In the genomic region with DNA sequence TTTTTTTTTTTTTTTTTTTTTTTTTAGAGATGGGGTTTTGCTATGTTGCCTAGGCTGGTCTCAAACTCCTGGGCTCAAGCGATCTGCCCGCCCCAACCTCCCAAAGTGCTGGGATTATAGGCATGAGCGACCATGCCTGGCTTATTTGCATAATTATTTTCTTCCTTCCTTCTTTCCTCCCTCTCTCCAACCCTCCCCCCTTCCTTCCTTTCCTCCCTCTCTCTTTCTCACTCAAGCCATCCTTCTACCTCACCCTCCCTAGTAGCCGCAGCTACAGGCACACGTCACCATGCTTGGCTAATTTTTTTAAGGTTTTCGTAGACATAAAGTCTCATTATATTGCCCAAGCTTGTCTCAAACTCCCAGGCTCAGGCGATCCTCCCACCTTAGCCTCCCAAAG, we compare ENCODE assay signal across 26 cellular contexts.
DNase-seq lines count a peak whose midpoint lies in the region; ATAC-seq and TF ChIP-seq lines count a peak whose summit lies in the region.
"Had no signal": no experiment of that assay in that cellular context is flagged by ENCODE, and none has a peak within 500 bp of the region (broad histone marks: within the 10 kb centered on the region; RNA-seq: fewer than 3 reads in every experiment).

No MANE protein-coding gene starts in this region.

- H3K79me2 ChIP-seq in MM.1S (ENCODE audit: low read length), result no peaks in the 10 kb centered on the region
- H3K79me2 ChIP-seq: hepatocyte had no signal

- no peaks in the 10 kb centered on the region for H3K27me3 Mint-ChIP-seq in stimulated activated naive CD8-positive, alpha-beta T cell treated with anti-CD3 and anti-CD28 coated beads, Interleukin-15, Interleukin-2, amounts not matched to agents 100 ng/mL and 50 ng/mL, for 24 hours
- H3K27me3 Mint-ChIP-seq in stimulated activated naive CD8-positive, alpha-beta T cell treated with anti-CD3 and anti-CD28 coated beads, Interleukin-15, amount 100 ng/mL, for 72 hours, result no peaks in the 10 kb centered on the region
- no peaks in the 10 kb centered on the region for H3K27me3 Mint-ChIP-seq in central memory CD8-positive, alpha-beta T cell

- H3K4me2 ChIP-seq in MM.1S (ENCODE audit: low read depth, low read length), result no peak overlapping the region
- H3K4me2 ChIP-seq: A549, hepatocyte had no signal

- H3K27me3 ChIP-seq in MM.1S (replicated peaks; ENCODE audit: insufficient read depth, low read length), result no peaks in the 10 kb centered on the region
- H3K27me3 ChIP-seq in effector memory CD4-positive, alpha-beta T cell (replicated peaks; ENCODE audit: control insufficient read depth, insufficient read depth, low read length, poor library complexity, severe bottlenecking), result no peaks in the 10 kb centered on the region
- H3K27me3 ChIP-seq: gastrocnemius medialis, hepatocyte, left lung, thyroid gland, vagina had no signal

- TF ChIP-seq CTCF in MM.1S (IDR thresholded peaks at IDR 0.05; ENCODE audit: low read length), result no peak

- H3F3A ChIP-seq in MM.1S (ENCODE audit: insufficient read depth, low read length), result no peaks in the 10 kb centered on the region

- peaks cover 17% of the 10 kb centered on the region for H3K36me3 Mint-ChIP-seq in stimulated activated naive CD8-positive, alpha-beta T cell treated with anti-CD3 and anti-CD28 coated beads, Interleukin-15, Interleukin-2, amounts not matched to agents 100 ng/mL and 50 ng/mL, for 24 hours (ENCODE audit: low read depth)
- H3K36me3 Mint-ChIP-seq in central memory CD8-positive, alpha-beta T cell (ENCODE audit: insufficient read depth), result peaks cover 18% of the 10 kb centered on the region

- H3K9ac ChIP-seq in MM.1S (ENCODE audit: low read length), result no peak overlapping the region

- H3K4me3 ChIP-seq in MM.1S (ENCODE audit: low read length), result no peak overlapping the region
- no peak overlapping the region for H3K4me3 ChIP-seq in effector memory CD4-positive, alpha-beta T cell (ENCODE audit: insufficient read depth, low read depth, low read length, poor library complexity, severe bottlenecking)
- H3K4me3 ChIP-seq: A549, gastrocnemius medialis, hepatocyte, left lung, thyroid gland, vagina had no signal

- no peaks in the 10 kb centered on the region for H3K9me2 ChIP-seq in MM.1S (replicated peaks; ENCODE audit: insufficient read depth, low read length)

- H3K27ac ChIP-seq in MM.1S (ENCODE audit: low read length) (no peak overlapping the region), caudate nucleus (ENCODE audit: low read depth, low read length) (no peak overlapping the region)
- H3K27ac ChIP-seq in effector memory CD4-positive, alpha-beta T cell (ENCODE audit: insufficient read depth, low read length, poor library complexity, severe bottlenecking), result no peak overlapping the region
- H3K27ac ChIP-seq: A549, gastrocnemius medialis, hepatocyte, left lung, vagina had no signal

- no peaks in the 10 kb centered on the region for H3K9me3 Mint-ChIP-seq in stimulated activated naive CD8-positive, alpha-beta T cell treated with anti-CD3 and anti-CD28 coated beads, Interleukin-15, Interleukin-2, amounts not matched to agents 100 ng/mL and 50 ng/mL, for 24 hours
- no peaks in the 10 kb centered on the region for H3K9me3 Mint-ChIP-seq in stimulated activated naive CD8-positive, alpha-beta T cell treated with anti-CD3 and anti-CD28 coated beads, Interleukin-15, amount 100 ng/mL, for 72 hours
- no peaks in the 10 kb centered on the region for H3K9me3 Mint-ChIP-seq in central memory CD8-positive, alpha-beta T cell
- H3K9me3 Mint-ChIP-seq: activated T-cell treated with anti-CD3 and anti-CD28 coated beads, Interleukin-2, amount 50 U/mL, for 4 hours had no signal

- no peaks in the 10 kb centered on the region for H3K9me3 ChIP-seq in MM.1S (replicated peaks; ENCODE audit: insufficient read depth, low read length)
- H3K9me3 ChIP-seq in effector memory CD4-positive, alpha-beta T cell (ENCODE audit: control insufficient read depth, low read length), result no peaks in the 10 kb centered on the region
- H3K9me3 ChIP-seq: A549, gastrocnemius medialis, left lung, thyroid gland, vagina had no signal

- ATAC-seq in stimulated activated naive CD8-positive, alpha-beta T cell treated with anti-CD3 and anti-CD28 coated beads, Interleukin-15, amount 100 ng/mL, for 72 hours, result no peak
- ATAC-seq in central memory CD8-positive, alpha-beta T cell (replicated peaks; ENCODE audit: extremely low read depth, poor library complexity, severe bottlenecking), result no peak
- no peak for ATAC-seq in GM19467 (IDR thresholded peaks at IDR 0.05; ENCODE audit: unreplicated experiment)
- ATAC-seq: A549; activated T-cell treated with anti-CD3 and anti-CD28 coated beads, Interleukin-2, amount 50 U/mL, for 4 hours; gastrocnemius medialis; left lung; stimulated activated naive CD8-positive, alpha-beta T cell treated with anti-CD3 and anti-CD28 coated beads, Interleukin-15, Interleukin-2, amounts not matched to agents 100 U/mL and 50 U/mL, for 24 hours had no signal

- peak overlapping the region; percentile 37 for H3K27ac Mint-ChIP-seq in stimulated activated naive CD8-positive, alpha-beta T cell treated with anti-CD3 and anti-CD28 coated beads, Interleukin-15, Interleukin-2, amounts not matched to agents 100 ng/mL and 50 ng/mL, for 24 hours
- H3K27ac Mint-ChIP-seq in stimulated activated naive CD8-positive, alpha-beta T cell treated with anti-CD3 and anti-CD28 coated beads, Interleukin-15, amount 100 ng/mL, for 72 hours, result peak overlapping the region in 1 of 2 donors; percentile 48
- peak overlapping the region; percentile 6 for H3K27ac Mint-ChIP-seq in central memory CD8-positive, alpha-beta T cell (ENCODE audit: low read depth)

- DNase-seq in stimulated activated naive CD8-positive, alpha-beta T cell treated with anti-CD3 and anti-CD28 coated beads, Interleukin-15, amount 100 ng/mL, for 72 hours, result no peak
- peak; percentile 81 for DNase-seq in KBM-7
- DNase-seq in central memory CD8-positive, alpha-beta T cell (ENCODE audit: low spot score in 2 of 2), result no peak
- DNase-seq in MM.1S, result no peak
- no peak for DNase-seq in caudate nucleus (lab: John Stamatoyannopoulos, UW)
- DNase-seq in effector memory CD4-positive, alpha-beta T cell, result no peak
- DNase-seq: activated CD4-positive, alpha-beta T cell treated with anti-CD3 and anti-CD28 coated beads for 48 hours; activated gamma-delta T cell treated with Interleukin-2 at 50 U/mL for 16 hours; activated T-cell treated with anti-CD3 and anti-CD28 coated beads, Interleukin-2, amount 50 U/mL, for 4 hours; dermis blood vessel endothelial cell; DMS153; gastrocnemius medialis; left lung; NCI-H1105 treated with DMSO at 0.1 percent for 48 hours; NCI-H1930; NCI-H526 treated with DMSO at 0.1 percent for 48 hours; occipital lobe; RPMI8226; stimulated activated CD4-positive, alpha-beta T cell treated with anti-CD3 and anti-CD28 coated beads, Interleukin-15, amount 100 ng/mL, for 24 hours; stimulated activated naive CD8-positive, alpha-beta T cell treated with anti-CD3 and anti-CD28 coated beads, Interleukin-15, Interleukin-2, amounts not matched to agents 100 U/mL and 50 U/mL, for 24 hours; thyroid gland had no signal

- H3K4me1 ChIP-seq in MM.1S (ENCODE audit: low read length), result no peaks in the 10 kb centered on the region
- H3K4me1 ChIP-seq in effector memory CD4-positive, alpha-beta T cell (ENCODE audit: control insufficient read depth, insufficient read depth, low read length, poor library complexity, severe bottlenecking), result no peaks in the 10 kb centered on the region
- H3K4me1 ChIP-seq: A549, gastrocnemius medialis, left lung, thyroid gland, vagina had no signal

- no peaks in the 10 kb centered on the region for H3K4me1 Mint-ChIP-seq in stimulated activated naive CD8-positive, alpha-beta T cell treated with anti-CD3 and anti-CD28 coated beads, Interleukin-15, Interleukin-2, amounts not matched to agents 100 ng/mL and 50 ng/mL, for 24 hours (ENCODE audit: low read depth)
- no peaks in the 10 kb centered on the region for H3K4me1 Mint-ChIP-seq in stimulated activated naive CD8-positive, alpha-beta T cell treated with anti-CD3 and anti-CD28 coated beads, Interleukin-15, amount 100 ng/mL, for 72 hours
- peaks cover 17% of the 10 kb centered on the region for H3K4me1 Mint-ChIP-seq in central memory CD8-positive, alpha-beta T cell

- H3K36me3 ChIP-seq in MM.1S (replicated peaks; ENCODE audit: insufficient read depth, low read length), result no peaks in the 10 kb centered on the region
- no peaks in the 10 kb centered on the region for H3K36me3 ChIP-seq in effector memory CD4-positive, alpha-beta T cell (ENCODE audit: control insufficient read depth, insufficient read depth, low read length)
- H3K36me3 ChIP-seq: gastrocnemius medialis, thyroid gland, vagina had no signal

- H2AFZ ChIP-seq in MM.1S (ENCODE audit: low read length), result no peak overlapping the region
- H2AFZ ChIP-seq: hepatocyte had no signal

- in situ Hi-C loops in KBM-7 (cut with MboI; ENCODE audit: low pct_unique_long_range_greater_than_20kb, low sequenced_read_pairs), result no loop called here

- no peaks in the 10 kb centered on the region for H4K20me1 ChIP-seq in MM.1S (ENCODE audit: insufficient read depth, low read length)

- H3K4me3 Mint-ChIP-seq in stimulated activated naive CD8-positive, alpha-beta T cell treated with anti-CD3 and anti-CD28 coated beads, Interleukin-15, Interleukin-2, amounts not matched to agents 100 ng/mL and 50 ng/mL, for 24 hours, result no peak overlapping the region
- H3K4me3 Mint-ChIP-seq in stimulated activated naive CD8-positive, alpha-beta T cell treated with anti-CD3 and anti-CD28 coated beads, Interleukin-15, amount 100 ng/mL, for 72 hours, result no peak overlapping the region
- H3K4me3 Mint-ChIP-seq in central memory CD8-positive, alpha-beta T cell, result no peak overlapping the region
- H3K4me3 Mint-ChIP-seq: activated T-cell treated with anti-CD3 and anti-CD28 coated beads, Interleukin-2, amount 50 U/mL, for 4 hours had no signal
